22 cellular contexts compared by ENCODE assay signal in genomic region chr13:43584711-43585110, GRCh38.
DNase-seq lines count a peak whose midpoint lies in the region; ATAC-seq lines count a peak whose summit lies in the region.
"Had no signal": no experiment of that assay in that cellular context is flagged by ENCODE, and none has a peak within 500 bp of the region (broad histone marks: within the 10 kb centered on the region; RNA-seq: fewer than 3 reads in every experiment).

No MANE protein-coding gene starts in this region.

- no peak overlapping the region for H3K18ac ChIP-seq in mesendoderm (ENCODE audit: low read length)

- H3K4me2 ChIP-seq in mesendoderm (ENCODE audit: low read length): no peak overlapping the region
- H3K4me2 ChIP-seq: A549 had no signal

- no peak overlapping the region for H2AK5ac ChIP-seq in mesendoderm (ENCODE audit: low read length)

- H2BK15ac ChIP-seq in mesendoderm (replicated peaks; ENCODE audit: low read depth): no peak overlapping the region

- H3K36me3 ChIP-seq in SJCRH30 (no peaks in the 10 kb centered on the region; the same call in 1 of the 2 replicates), mesendoderm (ENCODE audit: control insufficient read depth, insufficient read depth, low read length) (no peaks in the 10 kb centered on the region)
- H3K36me3 ChIP-seq: HAP-1 had no signal

- H3K9ac ChIP-seq in mesendoderm (ENCODE audit: low read length): no peak overlapping the region
- H3K9ac ChIP-seq: GM23248 had no signal

- no peak overlapping the region for H3K27ac ChIP-seq in SJCRH30
- H3K27ac ChIP-seq in mesendoderm (ENCODE audit: low read depth, low read length): no peak overlapping the region
- H3K27ac ChIP-seq: 22Rv1, A549, C4-2B, GM23248, HL-60 had no signal

- H3K4me1 ChIP-seq in SJCRH30 (peaks cover 13% of the 10 kb centered on the region; the same call in 1 of the 2 replicates), mesendoderm (ENCODE audit: control insufficient read depth, low read depth, low read length) (no peaks in the 10 kb centered on the region)
- H3K4me1 ChIP-seq: A549, HAP-1 had no signal

- H3K56ac ChIP-seq in mesendoderm (ENCODE audit: low read length): no peak overlapping the region

- no peaks in the 10 kb centered on the region for H3K9me3 ChIP-seq in SJCRH30 (replicated peaks)
- H3K9me3 ChIP-seq: A549, Caco-2, HAP-1 had no signal

- H3K79me1 ChIP-seq in mesendoderm (ENCODE audit: low read length): no peaks in the 10 kb centered on the region

- H3K4me3 ChIP-seq in SJCRH30 (no peak overlapping the region), mesendoderm (ENCODE audit: low read length) (no peak overlapping the region)
- H3K4me3 ChIP-seq: A549, GM12878, GM23248, HAP-1, K562 had no signal

- DNase-seq in D341Med (ENCODE audit: low spot score): peak; percentile 24
- peak; percentile 78 for DNase-seq in NCI-H524 treated with DMSO at 0.1 percent for 48 hours (lab: John Stamatoyannopoulos, UW)
- DNase-seq in SJCRH30: peak; percentile 73 to 89
- peak; percentile 19 for DNase-seq in mesendoderm
- DNase-seq in activated CD8-positive, alpha-beta memory T cell treated with anti-CD3 and anti-CD28 coated beads, Interleukin-2, amount 50 U/mL, for 4 hours: no peak
- DNase-seq in HUDEP-2 (lab: John Stamatoyannopoulos, UW; ENCODE audit: unreplicated experiment in 76 of 76): no peak
- DNase-seq: AML-193; Caco-2; CD4-positive, alpha-beta T cell; DMS53; DND-41; EL; GM23248; IMR-90 had no signal

- H3K79me2 ChIP-seq in mesendoderm (ENCODE audit: control insufficient read depth, insufficient read depth, low read length): no peaks in the 10 kb centered on the region

- no peak for ATAC-seq in HG03432 (IDR thresholded peaks at IDR 0.05; ENCODE audit: unreplicated experiment)
- ATAC-seq: A549, GM12878, K562 had no signal

- no peak overlapping the region for H3K23ac ChIP-seq in mesendoderm (ENCODE audit: low read length)

- H2BK120ac ChIP-seq in mesendoderm (ENCODE audit: low read depth, low read length): no peak overlapping the region

- H3K4ac ChIP-seq in mesendoderm (ENCODE audit: low read depth, low read length): no peak overlapping the region

- no CpG with 5 or more reads among the region's 4 CpGs for WGBS in mesendoderm (ENCODE audit: extremely low coverage, insufficient coverage, low lambda C conversion rate)

- H4K8ac ChIP-seq in mesendoderm (ENCODE audit: low read depth, low read length): no peak overlapping the region

- H2BK5ac ChIP-seq in mesendoderm (ENCODE audit: low read length): no peak overlapping the region

- no peak overlapping the region for H4K5ac ChIP-seq in mesendoderm (ENCODE audit: low read length)

- H3K27me3 ChIP-seq in SJCRH30 (no peaks in the 10 kb centered on the region), mesendoderm (ENCODE audit: insufficient read depth, low read length, poor library complexity) (no peaks in the 10 kb centered on the region)

Comparison
In these comparisons a context has a peak if more than half of its experiments do, and no peak if none do; other contexts are left out.
1. DNase-seq: peak in D341Med (single experiment), NCI-H524 treated with DMSO at 0.1 percent for 48 hours (single experiment), SJCRH30 (2 of 2) and mesendoderm (single experiment); none in activated CD8-positive, alpha-beta memory T cell treated with anti-CD3 and anti-CD28 coated beads, Interleukin-2, amount 50 U/mL, for 4 hours (single experiment) and HUDEP-2 (0 of 76).